In the genomic region with DNA sequence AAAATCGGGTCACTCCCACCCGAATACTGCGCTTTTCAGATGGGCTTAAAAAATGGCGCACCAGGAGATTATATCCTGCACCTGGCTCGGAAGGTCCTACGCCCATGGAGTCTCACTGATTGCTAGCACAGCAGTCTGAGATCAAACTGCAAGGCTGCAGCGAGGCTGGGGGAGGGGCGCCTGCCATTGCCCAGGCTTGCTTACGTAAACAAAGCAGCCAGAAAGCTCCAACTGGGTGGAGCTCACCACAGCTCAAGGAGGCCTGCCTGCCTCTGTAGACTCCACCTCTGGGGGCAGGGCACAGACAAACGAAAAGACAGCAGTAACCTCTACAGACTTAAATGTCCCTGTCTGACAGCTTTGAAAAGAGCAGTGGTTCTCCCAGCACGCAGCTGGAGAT, we compare ENCODE assay signal across 6 cellular contexts. TPM values are rescaled to one million over a fixed set of nuclear protein-coding genes. Genes with fewer than 3 reads are reported as not detected.
A peak's percentile ranks its signal among the peaks of the same experiment; 100 is the strongest.
DNase-seq lines count a peak whose midpoint lies in the region; ATAC-seq, FAIRE-seq and TF ChIP-seq lines count a peak whose summit lies in the region.
"Not testable (repeated sequence)": the region's sequence is repeated elsewhere in the genome, so short reads cannot be mapped to it uniquely, and the experiment has no call there.

No MANE protein-coding gene starts in this region.

- not testable (repeated sequence) for FAIRE-seq in HepG2 (lab: Jason Lieb, UNC)

- CTCF ChIA-PET in Caco-2 (lab: Charles Lee); HepG2 (lab: Yijun Ruan, JAX; ENCODE audit: low intra/inter-chr PET ratio, low total read pairs): not testable (repeated sequence)

- not testable (repeated sequence) for H4K20me1 ChIP-seq in HepG2 (ENCODE audit: insufficient read depth, low read length)

- TF ChIP-seq RAD21 in HepG2 (CRISPR knock-in tag; IDR thresholded peaks at IDR 0.05), result not testable (repeated sequence)

- TF ChIP-seq CTCF in Caco-2 (IDR thresholded peaks at IDR 0.05; ENCODE audit: insufficient read depth in 1 of 2, low read depth in 1 of 2, low read length in 1 of 2, severe bottlenecking in 1 of 2, unreplicated experiment in 1 of 2); HepG2 (CRISPR knock-in tag; IDR thresholded peaks at IDR 0.05): not testable (repeated sequence)

- H3K9me3 Mint-ChIP-seq in Caco-2 (ENCODE audit: unreplicated experiment), result not testable (repeated sequence)

- H3K36me3 Mint-ChIP-seq in Caco-2 (ENCODE audit: insufficient read depth, unreplicated experiment), result not testable (repeated sequence)

- H3K9me3 ChIP-seq in Caco-2; HepG2 (ENCODE audit: low read length): not testable (repeated sequence)

- ATAC-seq in HepG2, result not testable (repeated sequence)

- H3K79me2 ChIP-seq in HepG2 (ENCODE audit: insufficient read depth, low read length), result not testable (repeated sequence)

- intact Hi-C loops in Caco-2 (cut with micrococcal nuclease; ENCODE audit: unreplicated experiment); HepG2 (cut with micrococcal nuclease; ENCODE audit: unreplicated experiment): not testable (repeated sequence)

- not testable (repeated sequence) for H3K4me1 ChIP-seq in Caco-2; HepG2 (ENCODE audit: insufficient read depth, low read length)

- not testable (repeated sequence) for TF ChIP-seq EP300 in HepG2 (IDR thresholded peaks at IDR 0.05; ENCODE audit: low read depth in 2 of 2, low read length in 2 of 2); HepG2 (CRISPR knock-in tag; IDR thresholded peaks at IDR 0.05; ENCODE audit: borderline replicate concordance)

- H2AFZ ChIP-seq in HepG2 (ENCODE audit: low read length), result not testable (repeated sequence)

- in situ Hi-C loops in HepG2 (cut with HindIII; ENCODE audit: extremely low pct_ligation_motif_present, low pct_unique_long_range_greater_than_20kb), result not testable (repeated sequence)

- H3K4me2 ChIP-seq in HepG2 (ENCODE audit: low read depth, low read length), result not testable (repeated sequence)

- not testable (repeated sequence) for H3K36me3 ChIP-seq in Caco-2 (ENCODE audit: control insufficient read depth, insufficient read depth, low read length); HepG2 (replicated peaks in 1 of 2; ENCODE audit: control insufficient read depth in 1 of 2, insufficient read depth in 2 of 2, low read length in 2 of 2)

- not testable (repeated sequence) for H3K27me3 Mint-ChIP-seq in Caco-2 (ENCODE audit: insufficient read depth, unreplicated experiment)

- 15% methylated on average over 4 of the region's 11 CpGs for WGBS in HepG2 (ENCODE audit: low lambda C conversion rate)

- not testable (repeated sequence) for H3K27me3 ChIP-seq in Caco-2 (replicated peaks; ENCODE audit: control insufficient read depth, insufficient read depth, low read length); HepG2 (ENCODE audit: control insufficient read depth in 1 of 2, insufficient read depth in 2 of 2, low read length in 2 of 2)

- H3K27ac ChIP-seq in HepG2 (ENCODE audit: extremely low read length, insufficient read depth, low read length), result not testable (repeated sequence)

- DNase-seq in Caco-2 (peak; percentile 5 to 51), NCI-H2227 (lab: John Stamatoyannopoulos, UW; ENCODE audit: unreplicated experiment) (peak; percentile 0), NCI-H69 (lab: John Stamatoyannopoulos, UW) (peak; percentile 46), OCI-M1 (lab: John Stamatoyannopoulos, UW) (peak; percentile 0), SHP77 (lab: John Stamatoyannopoulos, UW) (peak; percentile 31 to 61)
- DNase-seq in HepG2 (ENCODE audit: low spot score), result not testable (repeated sequence)

- not testable (repeated sequence) for TF ChIP-seq POLR2A in HepG2 (IDR thresholded peaks at IDR 0.05; ENCODE audit: insufficient read depth in 1 of 2, low read depth in 2 of 2, low read length in 2 of 2)

- H3K4me3 ChIP-seq in Caco-2 (ENCODE audit: low read depth, low read length); HepG2 (replicated peaks in 1 of 3; ENCODE audit: insufficient read depth in 1 of 3, low read depth in 2 of 3, low read length in 3 of 3): not testable (repeated sequence)

- H3K4me3 Mint-ChIP-seq in Caco-2 (ENCODE audit: unreplicated experiment), result not testable (repeated sequence)

- POLR2A ChIA-PET in Caco-2 (lab: Charles Lee); HepG2 (lab: Yijun Ruan, JAX): not testable (repeated sequence)

- H3K4me1 Mint-ChIP-seq in Caco-2 (ENCODE audit: low read depth, unreplicated experiment), result not testable (repeated sequence)

- not testable (repeated sequence) for BruUV-seq in Caco-2 (replicated peaks; lab: Mats Ljungman, UMichigan); HepG2 (replicated peaks; lab: Mats Ljungman, UMichigan)

- H3K27ac Mint-ChIP-seq in Caco-2 (ENCODE audit: unreplicated experiment), result not testable (repeated sequence)

- not testable (repeated sequence) for H3K9ac ChIP-seq in HepG2 (ENCODE audit: insufficient read depth, low read depth, low read length)

TF ChIP-seq in HepG2, 621 proteins besides CTCF, POLR2A, EP300 and RAD21 (continues in another document):
- TF ChIP-seq, protein P1, sequence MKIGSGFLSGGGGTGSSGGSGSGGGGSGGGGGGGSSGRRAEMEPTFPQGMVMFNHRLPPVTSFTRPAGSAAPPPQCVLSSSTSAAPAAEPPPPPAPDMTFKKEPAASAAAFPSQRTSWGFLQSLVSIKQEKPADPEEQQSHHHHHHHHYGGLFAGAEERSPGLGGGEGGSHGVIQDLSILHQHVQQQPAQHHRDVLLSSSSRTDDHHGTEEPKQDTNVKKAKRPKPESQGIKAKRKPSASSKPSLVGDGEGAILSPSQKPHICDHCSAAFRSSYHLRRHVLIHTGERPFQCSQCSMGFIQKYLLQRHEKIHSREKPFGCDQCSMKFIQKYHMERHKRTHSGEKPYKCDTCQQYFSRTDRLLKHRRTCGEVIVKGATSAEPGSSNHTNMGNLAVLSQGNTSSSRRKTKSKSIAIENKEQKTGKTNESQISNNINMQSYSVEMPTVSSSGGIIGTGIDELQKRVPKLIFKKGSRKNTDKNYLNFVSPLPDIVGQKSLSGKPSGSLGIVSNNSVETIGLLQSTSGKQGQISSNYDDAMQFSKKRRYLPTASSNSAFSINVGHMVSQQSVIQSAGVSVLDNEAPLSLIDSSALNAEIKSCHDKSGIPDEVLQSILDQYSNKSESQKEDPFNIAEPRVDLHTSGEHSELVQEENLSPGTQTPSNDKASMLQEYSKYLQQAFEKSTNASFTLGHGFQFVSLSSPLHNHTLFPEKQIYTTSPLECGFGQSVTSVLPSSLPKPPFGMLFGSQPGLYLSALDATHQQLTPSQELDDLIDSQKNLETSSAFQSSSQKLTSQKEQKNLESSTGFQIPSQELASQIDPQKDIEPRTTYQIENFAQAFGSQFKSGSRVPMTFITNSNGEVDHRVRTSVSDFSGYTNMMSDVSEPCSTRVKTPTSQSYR (CRISPR knock-in tag; IDR thresholded peaks at IDR 0.05; ENCODE audit: borderline replicate concordance), result peak; percentile 88; the same call in 1 of the 2 replicates
- TF ChIP-seq FOXA3 (CRISPR knock-in tag; IDR thresholded peaks at IDR 0.05), result peak; percentile 22; the same call in 1 of the 2 replicates

RNA-seq across cellular contexts. Expression of a gene that starts 48.9 kb away (rescaled TPM):
- total RNA-seq in Caco-2 (2022), result 71.5 and 73.9 TPM in 2 replicates
- total RNA-seq in HepG2 (2016; rRNA removed; fragmentation: Illumina TruSeq; extraction: Trizol), result 89.1 and 113 TPM in 2 replicates
- 4.8 and 4.9 TPM in 2 replicates for total RNA-seq in HepG2 (2016; cell fraction: cytosol; rRNA removed; fragmentation: Illumina TruSeq; extraction: Trizol; ENCODE audit: low read depth)
- 96.0 and 111 TPM in 2 replicates for total RNA-seq in HepG2 (2016; cell fraction: insoluble cytoplasmic fraction; rRNA removed; fragmentation: Illumina TruSeq; extraction: Trizol)
- 28.4 and 32.7 TPM in 2 replicates for total RNA-seq in HepG2 (2016; cell fraction: membrane; rRNA removed; fragmentation: Illumina TruSeq; extraction: Trizol)
- 80.6 and 105 TPM in 2 replicates for total RNA-seq in HepG2 (2016; cell fraction: nucleus; rRNA removed; fragmentation: Illumina TruSeq; extraction: Trizol)
- polyA plus RNA-seq in HepG2 (2011; rRNA removed), result 44.2 and 58.0 TPM in 2 replicates
- 43.3 and 94.7 TPM in 2 replicates for polyA plus RNA-seq in HepG2 (2011; cell fraction: cytosol; rRNA removed)
- polyA plus RNA-seq in HepG2 (2011; cell fraction: nucleus; rRNA removed), result 46.8 and 49.8 TPM in 2 replicates
- 44.2 and 56.3 TPM in 2 replicates for polyA plus RNA-seq in HepG2 (2012)
- 4.5 and 5.0 TPM in 2 replicates for polyA plus RNA-seq in HepG2 (2016; cell fraction: cytosol; fragmentation: Illumina TruSeq; extraction: Trizol; ENCODE audit: low read depth)
- 56.3 and 65.7 TPM in 2 replicates for polyA plus RNA-seq in HepG2 (2016; cell fraction: insoluble cytoplasmic fraction; fragmentation: Illumina TruSeq; extraction: Trizol; ENCODE audit: low read depth)
- polyA plus RNA-seq in HepG2 (2016; cell fraction: membrane; fragmentation: Illumina TruSeq; extraction: Trizol; ENCODE audit: low read depth), result 15.3 and 15.7 TPM in 2 replicates
- 90.3 and 92.2 TPM in 2 replicates for polyA plus RNA-seq in HepG2 (2016; cell fraction: nucleus; fragmentation: Illumina TruSeq; extraction: Trizol; ENCODE audit: insufficient read depth, low read depth)
- 23.1 and 171 TPM in 2 replicates for polyA minus RNA-seq in HepG2 (2011; rRNA and poly(A)+ RNA removed; ENCODE audit: low replicate concordance)
- 97.3 and 115 TPM in 2 replicates for polyA minus RNA-seq in HepG2 (2011; cell fraction: cytosol; rRNA and poly(A)+ RNA removed)
- 56.7 and 68.0 TPM in 2 replicates for polyA minus RNA-seq in HepG2 (2011; cell fraction: nucleus; rRNA and poly(A)+ RNA removed)
